ENCODE assay signal across 1 cellular context in the genomic region with DNA sequence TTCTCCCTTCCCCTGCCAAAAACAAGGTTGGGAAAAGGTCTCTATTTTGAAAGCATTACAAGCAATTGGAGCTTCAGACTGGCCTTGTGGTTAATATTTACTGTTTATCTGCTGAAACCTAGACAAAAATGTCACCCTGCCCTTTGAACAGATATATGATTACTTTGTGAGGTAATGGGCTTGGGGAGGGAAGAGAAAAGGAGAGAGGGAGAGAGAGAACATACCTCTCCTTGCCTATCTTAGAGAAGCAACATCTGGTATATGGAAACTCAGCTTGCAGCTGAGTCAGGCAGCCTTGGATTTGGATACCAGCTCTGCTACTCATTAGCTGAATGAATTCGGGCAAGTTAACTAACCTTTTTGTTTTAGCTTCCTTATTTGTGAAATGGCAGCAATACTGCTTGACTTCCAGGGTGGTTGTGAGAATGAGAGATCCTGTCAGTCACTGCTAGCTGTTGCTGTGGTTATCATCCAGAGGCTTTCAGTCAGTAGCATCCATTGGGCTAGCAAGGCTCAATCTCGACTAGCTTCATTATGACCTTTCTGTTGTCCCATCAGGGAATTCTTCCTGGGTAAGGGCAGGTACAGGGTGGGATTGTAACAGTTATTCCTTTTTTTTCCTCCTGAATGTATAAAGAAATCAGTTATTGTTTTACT.
TF ChIP-seq lines count a peak whose summit lies in the region.

No MANE protein-coding gene starts in this region.

TF ChIP-seq in HepG2, 621 proteins besides CTCF, POLR2A, EP300 and RAD21 (continued from another document and continues in another):
- TF ChIP-seq, protein P1, sequence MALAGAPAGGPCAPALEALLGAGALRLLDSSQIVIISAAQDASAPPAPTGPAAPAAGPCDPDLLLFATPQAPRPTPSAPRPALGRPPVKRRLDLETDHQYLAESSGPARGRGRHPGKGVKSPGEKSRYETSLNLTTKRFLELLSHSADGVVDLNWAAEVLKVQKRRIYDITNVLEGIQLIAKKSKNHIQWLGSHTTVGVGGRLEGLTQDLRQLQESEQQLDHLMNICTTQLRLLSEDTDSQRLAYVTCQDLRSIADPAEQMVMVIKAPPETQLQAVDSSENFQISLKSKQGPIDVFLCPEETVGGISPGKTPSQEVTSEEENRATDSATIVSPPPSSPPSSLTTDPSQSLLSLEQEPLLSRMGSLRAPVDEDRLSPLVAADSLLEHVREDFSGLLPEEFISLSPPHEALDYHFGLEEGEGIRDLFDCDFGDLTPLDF (CRISPR knock-in tag; IDR thresholded peaks at IDR 0.05): 0 out of 2 replicates have a peak, but pooled peaks have one; percentile 36
- TF ChIP-seq, protein P2, sequence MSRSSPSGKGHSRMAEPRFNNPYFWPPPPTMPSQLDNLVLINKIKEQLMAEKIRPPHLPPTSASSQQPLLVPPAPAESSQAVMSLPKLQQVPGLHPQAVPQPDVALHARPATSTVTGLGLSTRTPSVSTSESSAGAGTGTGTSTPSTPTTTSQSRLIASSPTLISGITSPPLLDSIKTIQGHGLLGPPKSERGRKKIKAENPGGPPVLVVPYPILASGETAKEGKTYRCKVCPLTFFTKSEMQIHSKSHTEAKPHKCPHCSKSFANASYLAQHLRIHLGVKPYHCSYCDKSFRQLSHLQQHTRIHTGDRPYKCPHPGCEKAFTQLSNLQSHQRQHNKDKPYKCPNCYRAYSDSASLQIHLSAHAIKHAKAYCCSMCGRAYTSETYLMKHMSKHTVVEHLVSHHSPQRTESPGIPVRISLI (CRISPR knock-in tag; IDR thresholded peaks at IDR 0.05; ENCODE audit: borderline replicate concordance): no peak; the same call in 1 of the 2 replicates
- peak; percentile 79 for TF ChIP-seq RARA (CRISPR knock-in tag; IDR thresholded peaks at IDR 0.05)
- no peak for TF ChIP-seq CENPX (CRISPR knock-in tag; IDR thresholded peaks at IDR 0.05)
- TF ChIP-seq RCOR2 (CRISPR knock-in tag; IDR thresholded peaks at IDR 0.05): 0 out of 2 replicates have a peak, but pooled peaks have one; percentile 17
- no peak for TF ChIP-seq ZNF766 (CRISPR knock-in tag; IDR thresholded peaks at IDR 0.05; ENCODE audit: borderline replicate concordance)
- TF ChIP-seq ZNF138 (CRISPR knock-in tag; IDR thresholded peaks at IDR 0.05; ENCODE audit: low read depth): no peak
- TF ChIP-seq, protein P3, sequence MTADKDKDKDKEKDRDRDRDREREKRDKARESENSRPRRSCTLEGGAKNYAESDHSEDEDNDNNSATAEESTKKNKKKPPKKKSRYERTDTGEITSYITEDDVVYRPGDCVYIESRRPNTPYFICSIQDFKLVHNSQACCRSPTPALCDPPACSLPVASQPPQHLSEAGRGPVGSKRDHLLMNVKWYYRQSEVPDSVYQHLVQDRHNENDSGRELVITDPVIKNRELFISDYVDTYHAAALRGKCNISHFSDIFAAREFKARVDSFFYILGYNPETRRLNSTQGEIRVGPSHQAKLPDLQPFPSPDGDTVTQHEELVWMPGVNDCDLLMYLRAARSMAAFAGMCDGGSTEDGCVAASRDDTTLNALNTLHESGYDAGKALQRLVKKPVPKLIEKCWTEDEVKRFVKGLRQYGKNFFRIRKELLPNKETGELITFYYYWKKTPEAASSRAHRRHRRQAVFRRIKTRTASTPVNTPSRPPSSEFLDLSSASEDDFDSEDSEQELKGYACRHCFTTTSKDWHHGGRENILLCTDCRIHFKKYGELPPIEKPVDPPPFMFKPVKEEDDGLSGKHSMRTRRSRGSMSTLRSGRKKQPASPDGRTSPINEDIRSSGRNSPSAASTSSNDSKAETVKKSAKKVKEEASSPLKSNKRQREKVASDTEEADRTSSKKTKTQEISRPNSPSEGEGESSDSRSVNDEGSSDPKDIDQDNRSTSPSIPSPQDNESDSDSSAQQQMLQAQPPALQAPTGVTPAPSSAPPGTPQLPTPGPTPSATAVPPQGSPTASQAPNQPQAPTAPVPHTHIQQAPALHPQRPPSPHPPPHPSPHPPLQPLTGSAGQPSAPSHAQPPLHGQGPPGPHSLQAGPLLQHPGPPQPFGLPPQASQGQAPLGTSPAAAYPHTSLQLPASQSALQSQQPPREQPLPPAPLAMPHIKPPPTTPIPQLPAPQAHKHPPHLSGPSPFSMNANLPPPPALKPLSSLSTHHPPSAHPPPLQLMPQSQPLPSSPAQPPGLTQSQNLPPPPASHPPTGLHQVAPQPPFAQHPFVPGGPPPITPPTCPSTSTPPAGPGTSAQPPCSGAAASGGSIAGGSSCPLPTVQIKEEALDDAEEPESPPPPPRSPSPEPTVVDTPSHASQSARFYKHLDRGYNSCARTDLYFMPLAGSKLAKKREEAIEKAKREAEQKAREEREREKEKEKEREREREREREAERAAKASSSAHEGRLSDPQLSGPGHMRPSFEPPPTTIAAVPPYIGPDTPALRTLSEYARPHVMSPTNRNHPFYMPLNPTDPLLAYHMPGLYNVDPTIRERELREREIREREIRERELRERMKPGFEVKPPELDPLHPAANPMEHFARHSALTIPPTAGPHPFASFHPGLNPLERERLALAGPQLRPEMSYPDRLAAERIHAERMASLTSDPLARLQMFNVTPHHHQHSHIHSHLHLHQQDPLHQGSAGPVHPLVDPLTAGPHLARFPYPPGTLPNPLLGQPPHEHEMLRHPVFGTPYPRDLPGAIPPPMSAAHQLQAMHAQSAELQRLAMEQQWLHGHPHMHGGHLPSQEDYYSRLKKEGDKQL (CRISPR knock-in tag; IDR thresholded peaks at IDR 0.05; ENCODE audit: low read depth): peak; percentile 71
- peak; percentile 74 for TF ChIP-seq BCL6 (CRISPR knock-in tag; IDR thresholded peaks at IDR 0.05)
- TF ChIP-seq, protein P4, sequence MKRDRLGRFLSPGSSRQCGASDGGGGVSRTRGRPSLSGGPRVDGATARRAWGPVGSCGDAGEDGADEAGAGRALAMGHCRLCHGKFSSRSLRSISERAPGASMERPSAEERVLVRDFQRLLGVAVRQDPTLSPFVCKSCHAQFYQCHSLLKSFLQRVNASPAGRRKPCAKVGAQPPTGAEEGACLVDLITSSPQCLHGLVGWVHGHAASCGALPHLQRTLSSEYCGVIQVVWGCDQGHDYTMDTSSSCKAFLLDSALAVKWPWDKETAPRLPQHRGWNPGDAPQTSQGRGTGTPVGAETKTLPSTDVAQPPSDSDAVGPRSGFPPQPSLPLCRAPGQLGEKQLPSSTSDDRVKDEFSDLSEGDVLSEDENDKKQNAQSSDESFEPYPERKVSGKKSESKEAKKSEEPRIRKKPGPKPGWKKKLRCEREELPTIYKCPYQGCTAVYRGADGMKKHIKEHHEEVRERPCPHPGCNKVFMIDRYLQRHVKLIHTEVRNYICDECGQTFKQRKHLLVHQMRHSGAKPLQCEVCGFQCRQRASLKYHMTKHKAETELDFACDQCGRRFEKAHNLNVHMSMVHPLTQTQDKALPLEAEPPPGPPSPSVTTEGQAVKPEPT (CRISPR knock-in tag; IDR thresholded peaks at IDR 0.05; ENCODE audit: low read depth): no peak
- TF ChIP-seq, protein P5, sequence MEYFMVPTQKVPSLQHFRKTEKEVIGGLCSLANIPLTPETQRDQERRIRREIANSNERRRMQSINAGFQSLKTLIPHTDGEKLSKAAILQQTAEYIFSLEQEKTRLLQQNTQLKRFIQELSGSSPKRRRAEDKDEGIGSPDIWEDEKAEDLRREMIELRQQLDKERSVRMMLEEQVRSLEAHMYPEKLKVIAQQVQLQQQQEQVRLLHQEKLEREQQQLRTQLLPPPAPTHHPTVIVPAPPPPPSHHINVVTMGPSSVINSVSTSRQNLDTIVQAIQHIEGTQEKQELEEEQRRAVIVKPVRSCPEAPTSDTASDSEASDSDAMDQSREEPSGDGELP (IDR thresholded peaks at IDR 0.05; ENCODE audit: borderline replicate concordance, low read depth): peak; percentile 32; the same call in 1 of the 2 replicates
- no peak for TF ChIP-seq ZFY (CRISPR knock-in tag; IDR thresholded peaks at IDR 0.05)
- no peak for TF ChIP-seq ZNF101 (CRISPR knock-in tag; IDR thresholded peaks at IDR 0.05; ENCODE audit: borderline replicate concordance, low read depth)
- no peak for TF ChIP-seq KDM1A (CRISPR knock-in tag; IDR thresholded peaks at IDR 0.05)
- peak; percentile 73; the same call in 1 of the 2 replicates for TF ChIP-seq SIN3A (IDR thresholded peaks at IDR 0.05; ENCODE audit: borderline replicate concordance, low read depth, low read length)
- peak; percentile 67; the same call in 1 of the 2 replicates for TF ChIP-seq HDAC1 (CRISPR knock-in tag; IDR thresholded peaks at IDR 0.05)
- TF ChIP-seq, protein P6, sequence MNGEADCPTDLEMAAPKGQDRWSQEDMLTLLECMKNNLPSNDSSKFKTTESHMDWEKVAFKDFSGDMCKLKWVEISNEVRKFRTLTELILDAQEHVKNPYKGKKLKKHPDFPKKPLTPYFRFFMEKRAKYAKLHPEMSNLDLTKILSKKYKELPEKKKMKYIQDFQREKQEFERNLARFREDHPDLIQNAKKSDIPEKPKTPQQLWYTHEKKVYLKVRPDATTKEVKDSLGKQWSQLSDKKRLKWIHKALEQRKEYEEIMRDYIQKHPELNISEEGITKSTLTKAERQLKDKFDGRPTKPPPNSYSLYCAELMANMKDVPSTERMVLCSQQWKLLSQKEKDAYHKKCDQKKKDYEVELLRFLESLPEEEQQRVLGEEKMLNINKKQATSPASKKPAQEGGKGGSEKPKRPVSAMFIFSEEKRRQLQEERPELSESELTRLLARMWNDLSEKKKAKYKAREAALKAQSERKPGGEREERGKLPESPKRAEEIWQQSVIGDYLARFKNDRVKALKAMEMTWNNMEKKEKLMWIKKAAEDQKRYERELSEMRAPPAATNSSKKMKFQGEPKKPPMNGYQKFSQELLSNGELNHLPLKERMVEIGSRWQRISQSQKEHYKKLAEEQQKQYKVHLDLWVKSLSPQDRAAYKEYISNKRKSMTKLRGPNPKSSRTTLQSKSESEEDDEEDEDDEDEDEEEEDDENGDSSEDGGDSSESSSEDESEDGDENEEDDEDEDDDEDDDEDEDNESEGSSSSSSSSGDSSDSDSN (CRISPR knock-in tag; IDR thresholded peaks at IDR 0.05): no peak
- TF ChIP-seq ZNF205 (CRISPR knock-in tag; IDR thresholded peaks at IDR 0.05): peak; percentile 34; the same call in 1 of the 2 replicates
- TF ChIP-seq PPARG (CRISPR knock-in tag; conservative IDR thresholded peaks at IDR 0.05): peak; percentile 80
- TF ChIP-seq, protein P7, sequence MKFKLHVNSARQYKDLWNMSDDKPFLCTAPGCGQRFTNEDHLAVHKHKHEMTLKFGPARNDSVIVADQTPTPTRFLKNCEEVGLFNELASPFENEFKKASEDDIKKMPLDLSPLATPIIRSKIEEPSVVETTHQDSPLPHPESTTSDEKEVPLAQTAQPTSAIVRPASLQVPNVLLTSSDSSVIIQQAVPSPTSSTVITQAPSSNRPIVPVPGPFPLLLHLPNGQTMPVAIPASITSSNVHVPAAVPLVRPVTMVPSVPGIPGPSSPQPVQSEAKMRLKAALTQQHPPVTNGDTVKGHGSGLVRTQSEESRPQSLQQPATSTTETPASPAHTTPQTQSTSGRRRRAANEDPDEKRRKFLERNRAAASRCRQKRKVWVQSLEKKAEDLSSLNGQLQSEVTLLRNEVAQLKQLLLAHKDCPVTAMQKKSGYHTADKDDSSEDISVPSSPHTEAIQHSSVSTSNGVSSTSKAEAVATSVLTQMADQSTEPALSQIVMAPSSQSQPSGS (CRISPR knock-in tag; IDR thresholded peaks at IDR 0.05): peak; percentile 94
- TF ChIP-seq, protein P8, sequence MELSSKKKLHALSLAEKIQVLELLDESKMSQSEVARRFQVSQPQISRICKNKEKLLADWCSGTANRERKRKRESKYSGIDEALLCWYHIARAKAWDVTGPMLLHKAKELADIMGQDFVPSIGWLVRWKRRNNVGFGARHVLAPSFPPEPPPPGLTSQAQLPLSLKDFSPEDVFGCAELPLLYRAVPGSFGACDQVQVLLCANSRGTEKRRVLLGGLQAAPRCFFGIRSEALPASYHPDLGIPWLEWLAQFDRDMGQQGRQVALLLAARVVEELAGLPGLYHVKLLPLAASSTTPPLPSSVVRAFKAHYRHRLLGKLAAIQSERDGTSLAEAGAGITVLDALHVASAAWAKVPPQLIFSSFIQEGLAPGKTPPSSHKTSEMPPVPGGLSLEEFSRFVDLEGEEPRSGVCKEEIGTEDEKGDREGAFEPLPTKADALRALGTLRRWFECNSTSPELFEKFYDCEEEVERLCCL (CRISPR knock-in tag; IDR thresholded peaks at IDR 0.05; ENCODE audit: borderline replicate concordance): no peak
- TF ChIP-seq ETV5 (CRISPR knock-in tag; IDR thresholded peaks at IDR 0.05; ENCODE audit: borderline replicate concordance): peak; percentile 14; the same call in 1 of the 2 replicates
- no peak for TF ChIP-seq ZBTB42 (CRISPR knock-in tag; IDR thresholded peaks at IDR 0.05)
- TF ChIP-seq, protein P9, sequence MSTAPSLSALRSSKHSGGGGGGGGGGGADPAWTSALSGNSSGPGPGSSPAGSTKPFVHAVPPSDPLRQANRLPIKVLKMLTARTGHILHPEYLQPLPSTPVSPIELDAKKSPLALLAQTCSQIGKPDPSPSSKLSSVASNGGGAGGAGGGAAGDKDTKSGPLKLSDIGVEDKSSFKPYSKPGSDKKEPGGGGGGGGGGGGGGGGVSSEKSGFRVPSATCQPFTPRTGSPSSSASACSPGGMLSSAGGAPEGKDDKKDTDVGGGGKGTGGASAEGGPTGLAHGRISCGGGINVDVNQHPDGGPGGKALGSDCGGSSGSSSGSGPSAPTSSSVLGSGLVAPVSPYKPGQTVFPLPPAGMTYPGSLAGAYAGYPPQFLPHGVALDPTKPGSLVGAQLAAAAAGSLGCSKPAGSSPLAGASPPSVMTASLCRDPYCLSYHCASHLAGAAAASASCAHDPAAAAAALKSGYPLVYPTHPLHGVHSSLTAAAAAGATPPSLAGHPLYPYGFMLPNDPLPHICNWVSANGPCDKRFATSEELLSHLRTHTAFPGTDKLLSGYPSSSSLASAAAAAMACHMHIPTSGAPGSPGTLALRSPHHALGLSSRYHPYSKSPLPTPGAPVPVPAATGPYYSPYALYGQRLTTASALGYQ (CRISPR knock-in tag; IDR thresholded peaks at IDR 0.05): peak; percentile 74
- no peak for TF ChIP-seq ZSCAN30 (CRISPR knock-in tag; IDR thresholded peaks at IDR 0.05)
- TF ChIP-seq CREM (IDR thresholded peaks at IDR 0.05): peak; percentile 78
- TF ChIP-seq CREM (CRISPR knock-in tag; IDR thresholded peaks at IDR 0.05): no peak
- peak; percentile 37; the same call in 1 of the 2 replicates for TF ChIP-seq ZNF12 (CRISPR knock-in tag; IDR thresholded peaks at IDR 0.05)
- TF ChIP-seq, protein P10, sequence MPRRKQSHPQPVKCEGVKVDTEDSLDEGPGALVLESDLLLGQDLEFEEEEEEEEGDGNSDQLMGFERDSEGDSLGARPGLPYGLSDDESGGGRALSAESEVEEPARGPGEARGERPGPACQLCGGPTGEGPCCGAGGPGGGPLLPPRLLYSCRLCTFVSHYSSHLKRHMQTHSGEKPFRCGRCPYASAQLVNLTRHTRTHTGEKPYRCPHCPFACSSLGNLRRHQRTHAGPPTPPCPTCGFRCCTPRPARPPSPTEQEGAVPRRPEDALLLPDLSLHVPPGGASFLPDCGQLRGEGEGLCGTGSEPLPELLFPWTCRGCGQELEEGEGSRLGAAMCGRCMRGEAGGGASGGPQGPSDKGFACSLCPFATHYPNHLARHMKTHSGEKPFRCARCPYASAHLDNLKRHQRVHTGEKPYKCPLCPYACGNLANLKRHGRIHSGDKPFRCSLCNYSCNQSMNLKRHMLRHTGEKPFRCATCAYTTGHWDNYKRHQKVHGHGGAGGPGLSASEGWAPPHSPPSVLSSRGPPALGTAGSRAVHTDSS (CRISPR knock-in tag; conservative IDR thresholded peaks at IDR 0.05): no peak
- TF ChIP-seq, protein P11, sequence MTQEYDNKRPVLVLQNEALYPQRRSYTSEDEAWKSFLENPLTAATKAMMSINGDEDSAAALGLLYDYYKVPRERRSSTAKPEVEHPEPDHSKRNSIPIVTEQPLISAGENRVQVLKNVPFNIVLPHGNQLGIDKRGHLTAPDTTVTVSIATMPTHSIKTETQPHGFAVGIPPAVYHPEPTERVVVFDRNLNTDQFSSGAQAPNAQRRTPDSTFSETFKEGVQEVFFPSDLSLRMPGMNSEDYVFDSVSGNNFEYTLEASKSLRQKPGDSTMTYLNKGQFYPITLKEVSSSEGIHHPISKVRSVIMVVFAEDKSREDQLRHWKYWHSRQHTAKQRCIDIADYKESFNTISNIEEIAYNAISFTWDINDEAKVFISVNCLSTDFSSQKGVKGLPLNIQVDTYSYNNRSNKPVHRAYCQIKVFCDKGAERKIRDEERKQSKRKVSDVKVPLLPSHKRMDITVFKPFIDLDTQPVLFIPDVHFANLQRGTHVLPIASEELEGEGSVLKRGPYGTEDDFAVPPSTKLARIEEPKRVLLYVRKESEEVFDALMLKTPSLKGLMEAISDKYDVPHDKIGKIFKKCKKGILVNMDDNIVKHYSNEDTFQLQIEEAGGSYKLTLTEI (CRISPR knock-in tag; conservative IDR thresholded peaks at IDR 0.05): no peak
